Comparison of ENCODE assay signal across 1 cellular context in genomic region chr7:46468753-46469356, GRCh38.
TF ChIP-seq lines count a peak whose summit lies in the region.

No MANE protein-coding gene starts in this region.

TF ChIP-seq in H1, 55 proteins besides CTCF, POLR2A, EP300 and RAD21:
- TF ChIP-seq SIX5 (IDR thresholded peaks at IDR 0.05; ENCODE audit: low read depth, low read length) = no peak
- TF ChIP-seq CBX5 (IDR thresholded peaks at IDR 0.05; ENCODE audit: low read depth, low read length) = 0 out of 2 replicates have a peak, but pooled peaks have one; percentile 69
TF ChIP-seq in H1: peak in this region for 1.
